22 cellular contexts compared by ENCODE assay signal in genomic region chr14:44886860-44887595, GRCh38.
"Had no signal": no experiment of that assay in that cellular context is flagged by ENCODE, and none has a peak within 500 bp of the region (broad histone marks: within the 10 kb centered on the region; RNA-seq: fewer than 3 reads in every experiment).

No MANE protein-coding gene starts in this region.

- H3K4me3 ChIP-seq: MG63, SJSA1, SK-N-MC had no signal

- H3K9me3 ChIP-seq: MG63 had no signal

- DNase-seq: Karpas-422, KG1, MG63, NCI-H1092, NCI-H1105 treated with DMSO at 0.1 percent for 48 hours, NCI-H1417 treated with DMSO at 0.1 percent for 48 hours, NCI-H146, NCI-H1694 treated with DMSO at 0.1 percent for 48 hours, NCI-H1930, NCI-H2081 treated with DMSO at 0.1 percent for 48 hours, NCI-H2171, NCI-H226, NCI-H446, NCI-H510A, NCI-H524 treated with DMSO at 0.1 percent for 48 hours, NCI-H69, Right ventricle myocardium superior, RPMI8226, SIG-M5 had no signal

- FAIRE-seq: RCC 7860 had no signal

- H3K4me1 ChIP-seq: SJSA1 had no signal

- H3K36me3 ChIP-seq: MG63, SJSA1 had no signal

- H3K27me3 ChIP-seq: MG63, SJSA1 had no signal

- H3K27ac ChIP-seq: SJSA1, SK-N-MC had no signal
